In genomic region chr18:12307871-12308385, GRCh38 we compare ENCODE assay signal across 8 cellular contexts. TPM values are rescaled to one million over a fixed set of nuclear protein-coding genes. Genes with fewer than 3 reads are reported as not detected.
DNase-seq lines count a peak whose midpoint lies in the region; ATAC-seq and TF ChIP-seq lines count a peak whose summit lies in the region.

Gene TUBB6 (plus strand): TSS chr18:12308241. CDS start chr18:12308293, 52 bp downstream.

- peak; percentile 60 for DNase-seq in HPDE6-E6E7 (ENCODE audit: extremely low spot score)
- DNase-seq in epithelial cell of esophagus (ENCODE audit: low read depth): peak; percentile 81
- DNase-seq in mucosa of gallbladder (ENCODE audit: low spot score): peak; percentile 45
- DNase-seq in upper lobe of right lung: peak; percentile 88
- no peak for DNase-seq in SHP77 treated with DMSO at 0.1 percent for 48 hours (lab: John Stamatoyannopoulos, UW)

- H3K9me3 ChIP-seq in ES-I3 (ENCODE audit: control insufficient read depth, insufficient read depth, low read length): peaks cover 11% of the 10 kb centered on the region; the same call in 1 of the 2 replicates
- H3K9me3 ChIP-seq in upper lobe of right lung: no peaks in the 10 kb centered on the region

- H3K36me3 ChIP-seq in ES-I3 (ENCODE audit: insufficient read depth, low read length) (peaks cover 17% of the 10 kb centered on the region), upper lobe of right lung (peaks cover 19% of the 10 kb centered on the region)

- peak within 1 kb of the TSS; percentile 96 for H3K27ac ChIP-seq in upper lobe of right lung

- intact Hi-C loops in T-helper 2 cell treated with Interferon-gamma antibody and Interleukin-4, amounts not matched to agents 100 ng/mL and 5 ng/mL, for 36 hours (cut with micrococcal nuclease): loop anchor here (2.0 kb wide), 1 partner anchor 63 kb away; no protein-coding TSS in a partner anchor
- intact Hi-C loops in upper lobe of right lung (cut with DNase I): no loop called here

- peak; percentile 55 for ATAC-seq in GM21381 (IDR thresholded peaks at IDR 0.05; ENCODE audit: unreplicated experiment)
- ATAC-seq in upper lobe of right lung: peak; percentile 86

- H3K4me1 ChIP-seq in ES-I3 (ENCODE audit: insufficient read depth, low read length) (peaks cover 6% of the 10 kb centered on the region; the same call in 1 of the 2 replicates), upper lobe of right lung (peaks cover 19% of the 10 kb centered on the region)

- peak within 1 kb of the TSS; percentile 80 for H3K4me3 ChIP-seq in epithelial cell of esophagus (ENCODE audit: low read length)
- peak within 1 kb of the TSS; percentile 76 for H3K4me3 ChIP-seq in upper lobe of right lung

- peak within 1 kb of the TSS; percentile 60 for H3K9ac ChIP-seq in ES-I3 (ENCODE audit: low read depth, low read length)

- TF ChIP-seq CTCF in epithelial cell of esophagus (IDR thresholded peaks at IDR 0.05; ENCODE audit: insufficient read depth, low read depth, low read length, missing control alignments) (no peak), upper lobe of right lung (IDR thresholded peaks at IDR 0.05) (no peak)

- no peaks in the 10 kb centered on the region for H3K27me3 ChIP-seq in upper lobe of right lung

RNA-seq across cellular contexts. Expression of gene TUBB6, which starts in this region (rescaled TPM):
- 13.0 and 14.4 TPM in 2 replicates for total RNA-seq in T-helper 2 cell treated with Interferon-gamma antibody and Interleukin-4, amounts not matched to agents 100 ng/mL and 5 ng/mL, for 36 hours
- total RNA-seq in mucosa of gallbladder: 57.2 TPM
- 110 TPM for total RNA-seq in upper lobe of right lung
